Comparison of ENCODE assay signal across 11 cellular contexts in the genomic region with DNA sequence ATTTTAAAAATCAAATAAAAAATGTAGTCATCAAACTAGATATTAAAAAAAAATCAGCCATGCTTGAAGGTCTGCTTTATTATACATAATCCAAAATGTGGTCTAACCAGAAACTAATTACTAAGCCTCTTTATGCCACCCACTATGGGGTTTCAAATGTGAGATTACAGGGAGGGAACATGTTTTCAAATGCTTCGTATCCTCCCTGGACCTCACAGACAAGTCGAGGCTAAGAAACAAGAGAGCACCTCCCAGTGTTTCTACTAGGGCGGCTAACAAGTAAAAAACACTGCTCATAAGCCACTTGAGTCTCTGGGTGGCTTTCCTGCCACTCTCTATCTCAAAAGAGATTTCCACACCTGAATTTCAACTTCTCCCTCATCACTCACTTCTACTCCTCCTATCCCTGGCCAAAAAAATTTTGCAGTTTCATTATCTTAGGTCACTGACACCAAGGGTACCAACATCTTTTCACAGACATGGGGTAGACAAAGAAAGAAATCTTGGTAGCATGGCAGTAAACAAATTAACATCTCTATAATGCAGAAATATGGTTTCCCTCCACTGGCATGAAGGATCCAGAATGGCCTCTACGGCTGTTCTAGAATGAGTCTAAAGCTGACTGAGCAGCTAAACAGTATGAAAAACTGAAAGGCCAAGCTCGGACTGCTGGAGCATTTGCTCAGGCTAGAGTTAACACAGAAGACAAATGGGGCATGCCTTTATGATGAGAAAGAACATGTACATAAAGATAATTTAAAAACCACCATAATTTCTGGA. TPM values are rescaled to one million over a fixed set of nuclear protein-coding genes. Genes with fewer than 3 reads are reported as not detected.
DNase-seq lines count a peak whose midpoint lies in the region; ATAC-seq, FAIRE-seq and TF ChIP-seq lines count a peak whose summit lies in the region.
"Had no signal": no experiment of that assay in that cellular context is flagged by ENCODE, and none has a peak within 500 bp of the region (broad histone marks: within the 10 kb centered on the region; RNA-seq: fewer than 3 reads in every experiment).

No MANE protein-coding gene starts in this region.

- no peak for FAIRE-seq in HepG2 (lab: Jason Lieb, UNC)

- H3K27ac Mint-ChIP-seq in activated CD4-positive, alpha-beta memory T cell treated with anti-CD3 and anti-CD28 coated beads for 36 hours, result peak overlapping the region; percentile 28
- H3K27ac Mint-ChIP-seq in activated CD4-positive, alpha-beta memory T cell treated with anti-CD3 and anti-CD28 coated beads, Interleukin-2, amount 10 ng/mL, durations not matched to agents 7 days and 5 days, result no peak overlapping the region

- ATAC-seq in HepG2 (no peak), HG02938 (IDR thresholded peaks at IDR 0.05; ENCODE audit: unreplicated experiment) (no peak)

- H3K36me3 Mint-ChIP-seq in activated CD4-positive, alpha-beta memory T cell treated with anti-CD3 and anti-CD28 coated beads for 36 hours, result peaks cover 46% of the 10 kb centered on the region
- peaks cover 43% of the 10 kb centered on the region for H3K36me3 Mint-ChIP-seq in activated CD4-positive, alpha-beta memory T cell treated with anti-CD3 and anti-CD28 coated beads, Interleukin-2, amount 10 ng/mL, durations not matched to agents 7 days and 5 days (ENCODE audit: low read depth)

- TF ChIP-seq CTCF in ascending aorta (IDR thresholded peaks at IDR 0.05) (no peak), HepG2 (CRISPR knock-in tag; IDR thresholded peaks at IDR 0.05) (no peak)

- H3K4me3 Mint-ChIP-seq in activated CD4-positive, alpha-beta memory T cell treated with anti-CD3 and anti-CD28 coated beads for 36 hours, result no peak overlapping the region
- H3K4me3 Mint-ChIP-seq in activated CD4-positive, alpha-beta memory T cell treated with anti-CD3 and anti-CD28 coated beads, Interleukin-2, amount 10 ng/mL, durations not matched to agents 7 days and 5 days, result no peak overlapping the region

- POLR2A ChIA-PET in activated CD4-positive, alpha-beta memory T cell treated with anti-CD3 and anti-CD28 coated beads for 36 hours (lab: Charles Lee), result interaction anchor here (1.0 kb wide), 1 partner anchor 82 kb away, joined by 3 read pairs; no protein-coding TSS in a partner anchor
- POLR2A ChIA-PET in activated CD4-positive, alpha-beta memory T cell treated with anti-CD3 and anti-CD28 coated beads, Interleukin-2, amount 10 ng/mL, durations not matched to agents 7 days and 5 days (lab: Charles Lee), result interaction anchor here (1.0 to 2.2 kb wide), 2 partner anchors 8 to 51 kb away, joined by 3 to 6 read pairs; a partner anchor contains a TSS
- POLR2A ChIA-PET in HepG2 (lab: Yijun Ruan, JAX), result no interaction called here

- H3K9me3 ChIP-seq in ascending aorta, result no peaks in the 10 kb centered on the region
- no peaks in the 10 kb centered on the region for H3K9me3 ChIP-seq in HepG2 (ENCODE audit: low read length)
- no peaks in the 10 kb centered on the region for H3K9me3 ChIP-seq in subcutaneous abdominal adipose tissue (ENCODE audit: control insufficient read depth in 5 of 5, low read length in 5 of 5)
- H3K9me3 ChIP-seq: SK-N-SH had no signal

- no peak for TF ChIP-seq RAD21 in HepG2 (CRISPR knock-in tag; IDR thresholded peaks at IDR 0.05)

- H3K27ac ChIP-seq in ascending aorta (peak overlapping the region; percentile 82 to 86), HepG2 (ENCODE audit: extremely low read length, insufficient read depth, low read length) (peak overlapping the region; percentile 78), subcutaneous abdominal adipose tissue (ENCODE audit: low read depth, low read length) (peak overlapping the region; percentile 70)

- H3K27me3 ChIP-seq in ascending aorta, result no peaks in the 10 kb centered on the region
- H3K27me3 ChIP-seq in HepG2 (ENCODE audit: control insufficient read depth in 1 of 2, insufficient read depth in 2 of 2, low read length in 2 of 2), result no peaks in the 10 kb centered on the region
- H3K27me3 ChIP-seq in subcutaneous abdominal adipose tissue (ENCODE audit: control insufficient read depth in 5 of 5, insufficient read depth in 4 of 5, low read length in 5 of 5), result no peaks in the 10 kb centered on the region

- WGBS in HepG2 (ENCODE audit: low lambda C conversion rate), result 97% methylated on average over 5 of the region's 5 CpGs

- H3K4me1 Mint-ChIP-seq in activated CD4-positive, alpha-beta memory T cell treated with anti-CD3 and anti-CD28 coated beads for 36 hours (ENCODE audit: low read depth), result peaks cover 44% of the 10 kb centered on the region
- peaks cover 30% of the 10 kb centered on the region for H3K4me1 Mint-ChIP-seq in activated CD4-positive, alpha-beta memory T cell treated with anti-CD3 and anti-CD28 coated beads, Interleukin-2, amount 10 ng/mL, durations not matched to agents 7 days and 5 days

- no peaks in the 10 kb centered on the region for H3K9me3 Mint-ChIP-seq in activated CD4-positive, alpha-beta memory T cell treated with anti-CD3 and anti-CD28 coated beads for 36 hours
- H3K9me3 Mint-ChIP-seq in activated CD4-positive, alpha-beta memory T cell treated with anti-CD3 and anti-CD28 coated beads, Interleukin-2, amount 10 ng/mL, durations not matched to agents 7 days and 5 days, result no peaks in the 10 kb centered on the region

- H3K4me2 ChIP-seq in HepG2 (ENCODE audit: low read depth, low read length), result no peak overlapping the region; the same call in 1 of the 2 replicates
- H3K4me2 ChIP-seq: SK-N-SH had no signal

- no peak for TF ChIP-seq POLR2A in HepG2 (IDR thresholded peaks at IDR 0.05; ENCODE audit: insufficient read depth in 1 of 2, low read depth in 2 of 2, low read length in 2 of 2)

- H4K20me1 ChIP-seq in HepG2 (ENCODE audit: insufficient read depth, low read length), result no peaks in the 10 kb centered on the region

- no TSS peak for BruUV-seq in HepG2 (replicated peaks; lab: Mats Ljungman, UMichigan)

- H2AFZ ChIP-seq in HepG2 (ENCODE audit: low read length), result no peak overlapping the region

- H3K4me3 ChIP-seq in ascending aorta (peak overlapping the region in 1 of 2 donors; percentile 23), HepG2 (replicated peaks in 1 of 3; ENCODE audit: insufficient read depth in 1 of 3, low read depth in 2 of 3, low read length in 3 of 3) (no peak overlapping the region), subcutaneous abdominal adipose tissue (ENCODE audit: low read depth in 1 of 5, low read length in 5 of 5) (no peak overlapping the region)

- H3K9ac ChIP-seq in HepG2 (ENCODE audit: insufficient read depth, low read depth, low read length) (no peak overlapping the region), subcutaneous abdominal adipose tissue (ENCODE audit: low read length in 5 of 5) (no peak overlapping the region)
- H3K9ac ChIP-seq: SK-N-SH had no signal

- H3K4me1 ChIP-seq in ascending aorta, result peaks cover 7 to 47% of the 10 kb centered on the region in 2 donors
- peaks cover 86% of the 10 kb centered on the region for H3K4me1 ChIP-seq in HepG2 (ENCODE audit: insufficient read depth, low read length)
- peaks cover 0 to 25% (median 21%) of the 10 kb centered on the region in 5 donors for H3K4me1 ChIP-seq in subcutaneous abdominal adipose tissue (ENCODE audit: control insufficient read depth in 5 of 5, insufficient read depth in 5 of 5, low read length in 5 of 5)

- in situ Hi-C loops in HepG2 (cut with HindIII; ENCODE audit: extremely low pct_ligation_motif_present, low pct_unique_long_range_greater_than_20kb), result no loop called here

- H3K27me3 Mint-ChIP-seq in activated CD4-positive, alpha-beta memory T cell treated with anti-CD3 and anti-CD28 coated beads for 36 hours, result no peaks in the 10 kb centered on the region
- H3K27me3 Mint-ChIP-seq in activated CD4-positive, alpha-beta memory T cell treated with anti-CD3 and anti-CD28 coated beads, Interleukin-2, amount 10 ng/mL, durations not matched to agents 7 days and 5 days, result no peaks in the 10 kb centered on the region

- DNase-seq in activated CD4-positive, alpha-beta memory T cell treated with anti-CD3 and anti-CD28 coated beads for 36 hours, result no peak
- no peak for DNase-seq in activated CD4-positive, alpha-beta memory T cell treated with anti-CD3 and anti-CD28 coated beads, Interleukin-2, amount 10 ng/mL, durations not matched to agents 7 days and 5 days
- DNase-seq in ascending aorta (ENCODE audit: low spot score in 2 of 2) (no peak), HepG2 (ENCODE audit: low spot score) (no peak), NCI-H1694 (lab: John Stamatoyannopoulos, UW) (no peak), NCI-H345 treated with DMSO at 0.1 percent for 48 hours (lab: John Stamatoyannopoulos, UW; ENCODE audit: unreplicated experiment) (no peak)
- DNase-seq: effector CD4-positive, alpha-beta T cell; NCI-H345; SK-N-SH had no signal

- TF ChIP-seq EP300 in HepG2 (IDR thresholded peaks at IDR 0.05; ENCODE audit: low read depth in 2 of 2, low read length in 2 of 2) (no peak), HepG2 (CRISPR knock-in tag; IDR thresholded peaks at IDR 0.05; ENCODE audit: borderline replicate concordance) (no peak)

- CTCF ChIA-PET in activated CD4-positive, alpha-beta memory T cell treated with anti-CD3 and anti-CD28 coated beads for 36 hours (lab: Charles Lee), result interaction anchor here (1.1 to 2.2 kb wide), 4 partner anchors 10 to 18 kb away, joined by 3 to 6 read pairs (median 4); no protein-coding TSS in a partner anchor
- CTCF ChIA-PET in activated CD4-positive, alpha-beta memory T cell treated with anti-CD3 and anti-CD28 coated beads, Interleukin-2, amount 10 ng/mL, durations not matched to agents 7 days and 5 days (lab: Charles Lee), result interaction anchor here (1.0 to 2.0 kb wide), 3 partner anchors 10 to 18 kb away, joined by 3 to 9 read pairs (median 4); no protein-coding TSS in a partner anchor
- CTCF ChIA-PET in HepG2 (lab: Yijun Ruan, JAX; ENCODE audit: low intra/inter-chr PET ratio, low total read pairs), result no interaction called here

- H3K79me2 ChIP-seq in HepG2 (ENCODE audit: insufficient read depth, low read length), result peaks cover 8% of the 10 kb centered on the region

- intact Hi-C loops in activated CD4-positive, alpha-beta memory T cell treated with anti-CD3 and anti-CD28 coated beads for 36 hours (cut with micrococcal nuclease), result no loop called here
- intact Hi-C loops in ascending aorta (cut with DNase I) (loop anchor here (5.0 to 10.0 kb wide), 2 partner anchors 56 to 973 kb away; no protein-coding TSS in a partner anchor), HepG2 (cut with micrococcal nuclease; ENCODE audit: unreplicated experiment) (no loop called here)

- H3K36me3 ChIP-seq in ascending aorta, result peaks cover 8 to 24% of the 10 kb centered on the region in 2 donors
- H3K36me3 ChIP-seq in HepG2 (replicated peaks in 1 of 2; ENCODE audit: control insufficient read depth in 1 of 2, insufficient read depth in 2 of 2, low read length in 2 of 2), result peaks cover 2 to 16% of the 10 kb centered on the region in 2 experiments; a peak in 4 of 5 replicates
- peaks cover 17 to 30% (median 26%) of the 10 kb centered on the region in 5 donors for H3K36me3 ChIP-seq in subcutaneous abdominal adipose tissue (ENCODE audit: control insufficient read depth in 5 of 5, insufficient read depth in 5 of 5, low read length in 5 of 5)

RNA-seq across cellular contexts. Expression of a gene that starts 50.9 kb away (rescaled TPM):
- total RNA-seq in activated CD4-positive, alpha-beta memory T cell treated with anti-CD3 and anti-CD28 coated beads for 36 hours, result 10 to 100 TPM; 92.2 to 95.7 TPM
- 10 to 100 TPM; 85.7 to 96.0 TPM for total RNA-seq in activated CD4-positive, alpha-beta memory T cell treated with anti-CD3 and anti-CD28 coated beads, Interleukin-2, amount 10 ng/mL, durations not matched to agents 7 days and 5 days
- total RNA-seq in ascending aorta (42.1 TPM), HepG2 (2016; rRNA removed; fragmentation: Illumina TruSeq; extraction: Trizol) (17.0 and 40.7 TPM in 2 replicates)
- 23.7 and 24.5 TPM in 2 replicates for total RNA-seq in HepG2 (2016; cell fraction: cytosol; rRNA removed; fragmentation: Illumina TruSeq; extraction: Trizol; ENCODE audit: low read depth)
- total RNA-seq in HepG2 (2016; cell fraction: insoluble cytoplasmic fraction; rRNA removed; fragmentation: Illumina TruSeq; extraction: Trizol), result 17.3 and 36.3 TPM in 2 replicates
- total RNA-seq in HepG2 (2016; cell fraction: membrane; rRNA removed; fragmentation: Illumina TruSeq; extraction: Trizol), result 17.7 and 19.6 TPM in 2 replicates
- 30.0 and 32.6 TPM in 2 replicates for total RNA-seq in HepG2 (2016; cell fraction: nucleus; rRNA removed; fragmentation: Illumina TruSeq; extraction: Trizol)
- 28.1 and 30.1 TPM in 2 replicates for polyA plus RNA-seq in HepG2 (2011; rRNA removed)
- 12.4 and 18.9 TPM in 2 replicates for polyA plus RNA-seq in HepG2 (2011; cell fraction: cytosol; rRNA removed)
- 12.4 and 19.6 TPM in 2 replicates for polyA plus RNA-seq in HepG2 (2011; cell fraction: nucleus; rRNA removed)
- 34.7 and 41.5 TPM in 2 replicates for polyA plus RNA-seq in HepG2 (2012)
- 4.7 and 4.8 TPM in 2 replicates for polyA plus RNA-seq in HepG2 (2016; cell fraction: cytosol; fragmentation: Illumina TruSeq; extraction: Trizol; ENCODE audit: low read depth)
- 82.4 and 83.3 TPM in 2 replicates for polyA plus RNA-seq in HepG2 (2016; cell fraction: insoluble cytoplasmic fraction; fragmentation: Illumina TruSeq; extraction: Trizol; ENCODE audit: low read depth)
- 12.6 and 14.2 TPM in 2 replicates for polyA plus RNA-seq in HepG2 (2016; cell fraction: membrane; fragmentation: Illumina TruSeq; extraction: Trizol; ENCODE audit: low read depth)
- polyA plus RNA-seq in HepG2 (2016; cell fraction: nucleus; fragmentation: Illumina TruSeq; extraction: Trizol; ENCODE audit: insufficient read depth, low read depth), result 48.7 and 48.8 TPM in 2 replicates
- polyA minus RNA-seq in HepG2 (2011; rRNA and poly(A)+ RNA removed; ENCODE audit: low replicate concordance), result 19.2 and 28.5 TPM in 2 replicates
- polyA minus RNA-seq in HepG2 (2011; cell fraction: cytosol; rRNA and poly(A)+ RNA removed), result 16.3 and 22.9 TPM in 2 replicates
- 58.1 and 64.4 TPM in 2 replicates for polyA minus RNA-seq in HepG2 (2011; cell fraction: nucleus; rRNA and poly(A)+ RNA removed)
